ENCODE assay signal across 1 cellular context in the genomic region with DNA sequence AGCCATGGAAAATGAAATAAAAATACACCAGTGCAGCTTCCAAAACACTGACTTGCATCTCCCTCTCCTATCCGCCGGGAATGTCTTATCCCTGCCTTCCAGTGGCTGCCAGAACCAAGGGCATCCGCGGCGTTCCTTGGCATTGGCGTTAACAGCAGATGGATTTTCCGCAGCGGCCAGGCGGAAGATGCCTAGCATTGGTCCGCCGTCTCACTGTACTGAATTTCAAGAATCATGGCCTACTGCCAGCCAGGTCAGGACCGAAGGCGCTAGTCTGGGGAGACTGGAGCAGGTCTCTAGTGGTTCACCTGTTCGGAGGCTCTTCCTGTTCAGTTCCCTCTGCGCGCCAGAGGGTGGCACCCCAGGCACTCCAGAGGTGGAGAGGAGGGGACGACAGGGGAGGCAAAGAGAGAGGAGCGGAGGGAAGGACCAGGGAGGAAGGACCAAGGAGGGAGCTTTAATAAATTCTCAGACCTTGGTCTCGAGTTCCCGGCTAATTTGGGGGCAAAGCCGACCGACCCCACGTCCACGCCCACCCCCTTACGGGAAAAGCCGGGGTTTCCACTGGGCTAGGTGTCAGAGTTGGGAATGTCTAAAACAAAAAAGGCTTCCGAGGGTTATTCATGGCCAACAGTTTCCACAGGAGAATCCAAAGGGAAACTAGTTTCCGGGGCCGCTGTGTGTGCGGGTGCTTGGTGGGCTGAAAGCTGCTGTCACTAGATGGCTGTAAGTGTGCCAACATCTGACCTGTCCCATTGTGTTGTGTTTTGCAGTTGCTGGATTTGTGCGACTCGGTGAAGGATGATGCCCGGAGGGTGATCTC.
TF ChIP-seq lines count a peak whose summit lies in the region.

No MANE protein-coding gene starts in this region.

TF ChIP-seq in GM12878, 131 proteins besides CTCF, POLR2A, EP300 and RAD21 (continued from another document and continues in another):
- TF ChIP-seq, protein P1, sequence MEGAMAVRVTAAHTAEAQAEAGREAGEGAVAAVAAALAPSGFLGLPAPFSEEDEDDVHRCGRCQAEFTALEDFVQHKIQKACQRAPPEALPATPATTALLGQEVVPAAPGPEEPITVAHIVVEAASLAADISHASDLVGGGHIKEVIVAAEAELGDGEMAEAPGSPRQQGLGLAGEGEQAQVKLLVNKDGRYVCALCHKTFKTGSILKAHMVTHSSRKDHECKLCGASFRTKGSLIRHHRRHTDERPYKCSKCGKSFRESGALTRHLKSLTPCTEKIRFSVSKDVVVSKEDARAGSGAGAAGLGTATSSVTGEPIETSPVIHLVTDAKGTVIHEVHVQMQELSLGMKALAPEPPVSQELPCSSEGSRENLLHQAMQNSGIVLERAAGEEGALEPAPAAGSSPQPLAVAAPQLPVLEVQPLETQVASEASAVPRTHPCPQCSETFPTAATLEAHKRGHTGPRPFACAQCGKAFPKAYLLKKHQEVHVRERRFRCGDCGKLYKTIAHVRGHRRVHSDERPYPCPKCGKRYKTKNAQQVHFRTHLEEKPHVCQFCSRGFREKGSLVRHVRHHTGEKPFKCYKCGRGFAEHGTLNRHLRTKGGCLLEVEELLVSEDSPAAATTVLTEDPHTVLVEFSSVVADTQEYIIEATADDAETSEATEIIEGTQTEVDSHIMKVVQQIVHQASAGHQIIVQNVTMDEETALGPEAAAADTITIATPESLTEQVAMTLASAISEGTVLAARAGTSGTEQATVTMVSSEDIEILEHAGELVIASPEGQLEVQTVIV (IDR thresholded peaks at IDR 0.05; ENCODE audit: borderline replicate concordance, partially characterized antibody): no peak
- TF ChIP-seq FOXM1 (IDR thresholded peaks at IDR 0.05; ENCODE audit: low read depth, low read length) (no peak), SUZ12 (IDR thresholded peaks at IDR 0.05; ENCODE audit: unreplicated experiment) (peak; percentile 61), WRNIP1 (IDR thresholded peaks at IDR 0.05; ENCODE audit: borderline replicate concordance, low read depth, low read length) (no peak), NFXL1 (IDR thresholded peaks at IDR 0.05; ENCODE audit: borderline replicate concordance) (peak; percentile 92), TCF7 (IDR thresholded peaks at IDR 0.05; ENCODE audit: borderline replicate concordance) (no peak), HDGF (IDR thresholded peaks at IDR 0.05) (0 out of 2 replicates have a peak, but pooled peaks have one; percentile 17), ZNF207 (IDR thresholded peaks at IDR 0.05; ENCODE audit: borderline replicate concordance) (no peak), MXI1 (IDR thresholded peaks at IDR 0.05; ENCODE audit: low read depth, low read length) (no peak), EZH2 (IDR thresholded peaks at IDR 0.05; ENCODE audit: borderline replicate concordance, control insufficient read depth, low read depth, low read length) (peak; percentile 88; the same call in 1 of the 2 replicates), SMC3 (IDR thresholded peaks at IDR 0.05; ENCODE audit: borderline replicate concordance, low read length) (peak; percentile 92), IKZF1 (conservative IDR thresholded peaks at IDR 0.05) (peak; percentile 57; the same call in 1 of the 2 replicates), EGR1 (IDR thresholded peaks at IDR 0.05; ENCODE audit: borderline replicate concordance in 1 of 2, low read depth in 2 of 2, low read length in 2 of 2) (no peak), SREBF2 (IDR thresholded peaks at IDR 0.05; ENCODE audit: low read length) (no peak), ZNF622 (IDR thresholded peaks at IDR 0.05) (no peak), KLF5 (IDR thresholded peaks at IDR 0.05; ENCODE audit: partially characterized antibody) (no peak), NFYA (IDR thresholded peaks at IDR 0.05; ENCODE audit: borderline replicate concordance, low read depth, low read length) (no peak), ESRRA (IDR thresholded peaks at IDR 0.05; ENCODE audit: low read length) (no peak), IKZF2 (IDR thresholded peaks at IDR 0.05) (no peak; a peak in 1 of 4 replicates), GABPA (IDR thresholded peaks at IDR 0.05; ENCODE audit: low read depth) (no peak), ZNF24 (IDR thresholded peaks at IDR 0.05) (0 out of 2 replicates have a peak, but pooled peaks have one; percentile 37), SIX5 (IDR thresholded peaks at IDR 0.05; ENCODE audit: low read depth, low read length, severe bottlenecking) (no peak), TAF1 (IDR thresholded peaks at IDR 0.05; ENCODE audit: borderline replicate concordance, low read depth, low read length) (no peak), POLR2AphosphoS5 (IDR thresholded peaks at IDR 0.05; ENCODE audit: low read length) (no peak), ETV6 (conservative IDR thresholded peaks at IDR 0.05 in 1 of 2, IDR thresholded peaks at IDR 0.05 in 1 of 2; ENCODE audit: borderline replicate concordance in 1 of 2, low read depth in 1 of 2) (no peak), YY1 (IDR thresholded peaks at IDR 0.05; ENCODE audit: low read depth, low read length) (peak; percentile 62)
- TF ChIP-seq, protein P2, sequence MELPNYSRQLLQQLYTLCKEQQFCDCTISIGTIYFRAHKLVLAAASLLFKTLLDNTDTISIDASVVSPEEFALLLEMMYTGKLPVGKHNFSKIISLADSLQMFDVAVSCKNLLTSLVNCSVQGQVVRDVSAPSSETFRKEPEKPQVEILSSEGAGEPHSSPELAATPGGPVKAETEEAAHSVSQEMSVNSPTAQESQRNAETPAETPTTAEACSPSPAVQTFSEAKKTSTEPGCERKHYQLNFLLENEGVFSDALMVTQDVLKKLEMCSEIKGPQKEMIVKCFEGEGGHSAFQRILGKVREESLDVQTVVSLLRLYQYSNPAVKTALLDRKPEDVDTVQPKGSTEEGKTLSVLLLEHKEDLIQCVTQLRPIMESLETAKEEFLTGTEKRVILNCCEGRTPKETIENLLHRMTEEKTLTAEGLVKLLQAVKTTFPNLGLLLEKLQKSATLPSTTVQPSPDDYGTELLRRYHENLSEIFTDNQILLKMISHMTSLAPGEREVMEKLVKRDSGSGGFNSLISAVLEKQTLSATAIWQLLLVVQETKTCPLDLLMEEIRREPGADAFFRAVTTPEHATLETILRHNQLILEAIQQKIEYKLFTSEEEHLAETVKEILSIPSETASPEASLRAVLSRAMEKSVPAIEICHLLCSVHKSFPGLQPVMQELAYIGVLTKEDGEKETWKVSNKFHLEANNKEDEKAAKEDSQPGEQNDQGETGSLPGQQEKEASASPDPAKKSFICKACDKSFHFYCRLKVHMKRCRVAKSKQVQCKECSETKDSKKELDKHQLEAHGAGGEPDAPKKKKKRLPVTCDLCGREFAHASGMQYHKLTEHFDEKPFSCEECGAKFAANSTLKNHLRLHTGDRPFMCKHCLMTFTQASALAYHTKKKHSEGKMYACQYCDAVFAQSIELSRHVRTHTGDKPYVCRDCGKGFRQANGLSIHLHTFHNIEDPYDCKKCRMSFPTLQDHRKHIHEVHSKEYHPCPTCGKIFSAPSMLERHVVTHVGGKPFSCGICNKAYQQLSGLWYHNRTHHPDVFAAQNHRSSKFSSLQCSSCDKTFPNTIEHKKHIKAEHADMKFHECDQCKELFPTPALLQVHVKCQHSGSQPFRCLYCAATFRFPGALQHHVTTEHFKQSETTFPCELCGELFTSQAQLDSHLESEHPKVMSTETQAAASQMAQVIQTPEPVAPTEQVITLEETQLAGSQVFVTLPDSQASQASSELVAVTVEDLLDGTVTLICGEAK (IDR thresholded peaks at IDR 0.05; ENCODE audit: borderline replicate concordance): no peak
- TF ChIP-seq, protein P3, sequence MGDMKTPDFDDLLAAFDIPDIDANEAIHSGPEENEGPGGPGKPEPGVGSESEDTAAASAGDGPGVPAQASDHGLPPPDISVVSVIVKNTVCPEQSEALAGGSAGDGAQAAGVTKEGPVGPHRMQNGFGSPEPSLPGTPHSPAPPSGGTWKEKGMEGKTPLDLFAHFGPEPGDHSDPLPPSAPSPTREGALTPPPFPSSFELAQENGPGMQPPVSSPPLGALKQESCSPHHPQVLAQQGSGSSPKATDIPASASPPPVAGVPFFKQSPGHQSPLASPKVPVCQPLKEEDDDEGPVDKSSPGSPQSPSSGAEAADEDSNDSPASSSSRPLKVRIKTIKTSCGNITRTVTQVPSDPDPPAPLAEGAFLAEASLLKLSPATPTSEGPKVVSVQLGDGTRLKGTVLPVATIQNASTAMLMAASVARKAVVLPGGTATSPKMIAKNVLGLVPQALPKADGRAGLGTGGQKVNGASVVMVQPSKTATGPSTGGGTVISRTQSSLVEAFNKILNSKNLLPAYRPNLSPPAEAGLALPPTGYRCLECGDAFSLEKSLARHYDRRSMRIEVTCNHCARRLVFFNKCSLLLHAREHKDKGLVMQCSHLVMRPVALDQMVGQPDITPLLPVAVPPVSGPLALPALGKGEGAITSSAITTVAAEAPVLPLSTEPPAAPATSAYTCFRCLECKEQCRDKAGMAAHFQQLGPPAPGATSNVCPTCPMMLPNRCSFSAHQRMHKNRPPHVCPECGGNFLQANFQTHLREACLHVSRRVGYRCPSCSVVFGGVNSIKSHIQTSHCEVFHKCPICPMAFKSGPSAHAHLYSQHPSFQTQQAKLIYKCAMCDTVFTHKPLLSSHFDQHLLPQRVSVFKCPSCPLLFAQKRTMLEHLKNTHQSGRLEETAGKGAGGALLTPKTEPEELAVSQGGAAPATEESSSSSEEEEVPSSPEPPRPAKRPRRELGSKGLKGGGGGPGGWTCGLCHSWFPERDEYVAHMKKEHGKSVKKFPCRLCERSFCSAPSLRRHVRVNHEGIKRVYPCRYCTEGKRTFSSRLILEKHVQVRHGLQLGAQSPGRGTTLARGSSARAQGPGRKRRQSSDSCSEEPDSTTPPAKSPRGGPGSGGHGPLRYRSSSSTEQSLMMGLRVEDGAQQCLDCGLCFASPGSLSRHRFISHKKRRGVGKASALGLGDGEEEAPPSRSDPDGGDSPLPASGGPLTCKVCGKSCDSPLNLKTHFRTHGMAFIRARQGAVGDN (IDR thresholded peaks at IDR 0.05): no peak
- TF ChIP-seq, protein P4, sequence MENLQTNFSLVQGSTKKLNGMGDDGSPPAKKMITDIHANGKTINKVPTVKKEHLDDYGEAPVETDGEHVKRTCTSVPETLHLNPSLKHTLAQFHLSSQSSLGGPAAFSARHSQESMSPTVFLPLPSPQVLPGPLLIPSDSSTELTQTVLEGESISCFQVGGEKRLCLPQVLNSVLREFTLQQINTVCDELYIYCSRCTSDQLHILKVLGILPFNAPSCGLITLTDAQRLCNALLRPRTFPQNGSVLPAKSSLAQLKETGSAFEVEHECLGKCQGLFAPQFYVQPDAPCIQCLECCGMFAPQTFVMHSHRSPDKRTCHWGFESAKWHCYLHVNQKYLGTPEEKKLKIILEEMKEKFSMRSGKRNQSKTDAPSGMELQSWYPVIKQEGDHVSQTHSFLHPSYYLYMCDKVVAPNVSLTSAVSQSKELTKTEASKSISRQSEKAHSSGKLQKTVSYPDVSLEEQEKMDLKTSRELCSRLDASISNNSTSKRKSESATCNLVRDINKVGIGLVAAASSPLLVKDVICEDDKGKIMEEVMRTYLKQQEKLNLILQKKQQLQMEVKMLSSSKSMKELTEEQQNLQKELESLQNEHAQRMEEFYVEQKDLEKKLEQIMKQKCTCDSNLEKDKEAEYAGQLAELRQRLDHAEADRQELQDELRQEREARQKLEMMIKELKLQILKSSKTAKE (IDR thresholded peaks at IDR 0.05; ENCODE audit: low read depth, poor library complexity, severe bottlenecking): no peak
- TF ChIP-seq, protein P5, sequence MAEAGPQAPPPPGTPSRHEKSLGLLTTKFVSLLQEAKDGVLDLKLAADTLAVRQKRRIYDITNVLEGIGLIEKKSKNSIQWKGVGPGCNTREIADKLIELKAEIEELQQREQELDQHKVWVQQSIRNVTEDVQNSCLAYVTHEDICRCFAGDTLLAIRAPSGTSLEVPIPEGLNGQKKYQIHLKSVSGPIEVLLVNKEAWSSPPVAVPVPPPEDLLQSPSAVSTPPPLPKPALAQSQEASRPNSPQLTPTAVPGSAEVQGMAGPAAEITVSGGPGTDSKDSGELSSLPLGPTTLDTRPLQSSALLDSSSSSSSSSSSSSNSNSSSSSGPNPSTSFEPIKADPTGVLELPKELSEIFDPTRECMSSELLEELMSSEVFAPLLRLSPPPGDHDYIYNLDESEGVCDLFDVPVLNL (IDR thresholded peaks at IDR 0.05; ENCODE audit: low read depth, low read length): no peak
- TF ChIP-seq, protein P6, sequence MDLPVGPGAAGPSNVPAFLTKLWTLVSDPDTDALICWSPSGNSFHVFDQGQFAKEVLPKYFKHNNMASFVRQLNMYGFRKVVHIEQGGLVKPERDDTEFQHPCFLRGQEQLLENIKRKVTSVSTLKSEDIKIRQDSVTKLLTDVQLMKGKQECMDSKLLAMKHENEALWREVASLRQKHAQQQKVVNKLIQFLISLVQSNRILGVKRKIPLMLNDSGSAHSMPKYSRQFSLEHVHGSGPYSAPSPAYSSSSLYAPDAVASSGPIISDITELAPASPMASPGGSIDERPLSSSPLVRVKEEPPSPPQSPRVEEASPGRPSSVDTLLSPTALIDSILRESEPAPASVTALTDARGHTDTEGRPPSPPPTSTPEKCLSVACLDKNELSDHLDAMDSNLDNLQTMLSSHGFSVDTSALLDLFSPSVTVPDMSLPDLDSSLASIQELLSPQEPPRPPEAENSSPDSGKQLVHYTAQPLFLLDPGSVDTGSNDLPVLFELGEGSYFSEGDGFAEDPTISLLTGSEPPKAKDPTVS (IDR thresholded peaks at IDR 0.05; ENCODE audit: low read depth, low read length): no peak
- TF ChIP-seq, protein P7, sequence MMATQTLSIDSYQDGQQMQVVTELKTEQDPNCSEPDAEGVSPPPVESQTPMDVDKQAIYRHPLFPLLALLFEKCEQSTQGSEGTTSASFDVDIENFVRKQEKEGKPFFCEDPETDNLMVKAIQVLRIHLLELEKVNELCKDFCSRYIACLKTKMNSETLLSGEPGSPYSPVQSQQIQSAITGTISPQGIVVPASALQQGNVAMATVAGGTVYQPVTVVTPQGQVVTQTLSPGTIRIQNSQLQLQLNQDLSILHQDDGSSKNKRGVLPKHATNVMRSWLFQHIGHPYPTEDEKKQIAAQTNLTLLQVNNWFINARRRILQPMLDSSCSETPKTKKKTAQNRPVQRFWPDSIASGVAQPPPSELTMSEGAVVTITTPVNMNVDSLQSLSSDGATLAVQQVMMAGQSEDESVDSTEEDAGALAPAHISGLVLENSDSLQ (IDR thresholded peaks at IDR 0.05): no peak
- TF ChIP-seq, protein P8, sequence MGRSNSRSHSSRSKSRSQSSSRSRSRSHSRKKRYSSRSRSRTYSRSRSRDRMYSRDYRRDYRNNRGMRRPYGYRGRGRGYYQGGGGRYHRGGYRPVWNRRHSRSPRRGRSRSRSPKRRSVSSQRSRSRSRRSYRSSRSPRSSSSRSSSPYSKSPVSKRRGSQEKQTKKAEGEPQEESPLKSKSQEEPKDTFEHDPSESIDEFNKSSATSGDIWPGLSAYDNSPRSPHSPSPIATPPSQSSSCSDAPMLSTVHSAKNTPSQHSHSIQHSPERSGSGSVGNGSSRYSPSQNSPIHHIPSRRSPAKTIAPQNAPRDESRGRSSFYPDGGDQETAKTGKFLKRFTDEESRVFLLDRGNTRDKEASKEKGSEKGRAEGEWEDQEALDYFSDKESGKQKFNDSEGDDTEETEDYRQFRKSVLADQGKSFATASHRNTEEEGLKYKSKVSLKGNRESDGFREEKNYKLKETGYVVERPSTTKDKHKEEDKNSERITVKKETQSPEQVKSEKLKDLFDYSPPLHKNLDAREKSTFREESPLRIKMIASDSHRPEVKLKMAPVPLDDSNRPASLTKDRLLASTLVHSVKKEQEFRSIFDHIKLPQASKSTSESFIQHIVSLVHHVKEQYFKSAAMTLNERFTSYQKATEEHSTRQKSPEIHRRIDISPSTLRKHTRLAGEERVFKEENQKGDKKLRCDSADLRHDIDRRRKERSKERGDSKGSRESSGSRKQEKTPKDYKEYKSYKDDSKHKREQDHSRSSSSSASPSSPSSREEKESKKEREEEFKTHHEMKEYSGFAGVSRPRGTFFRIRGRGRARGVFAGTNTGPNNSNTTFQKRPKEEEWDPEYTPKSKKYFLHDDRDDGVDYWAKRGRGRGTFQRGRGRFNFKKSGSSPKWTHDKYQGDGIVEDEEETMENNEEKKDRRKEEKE (IDR thresholded peaks at IDR 0.05): no peak
